ENCODE assay signal across 29 cellular contexts in the genomic region with DNA sequence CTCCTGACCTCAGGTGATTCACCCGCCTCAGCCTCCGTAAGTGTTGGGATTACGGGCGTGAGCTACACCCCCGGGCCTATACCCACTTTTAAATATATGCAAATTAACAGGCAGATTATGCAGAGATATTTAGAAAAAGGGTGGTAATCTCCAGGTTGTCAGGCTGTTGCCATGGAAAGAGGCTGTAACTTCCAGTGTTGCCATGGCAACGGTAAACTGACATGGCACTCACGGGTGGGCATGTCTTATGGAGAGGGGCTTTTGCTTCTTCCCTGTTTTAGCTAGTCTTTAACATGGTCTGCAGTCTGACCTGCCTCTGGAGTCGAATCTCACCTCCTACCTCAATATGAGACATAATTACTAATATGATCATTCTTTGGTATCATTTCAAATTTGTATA.
"Had no signal": no experiment of that assay in that cellular context is flagged by ENCODE, and none has a peak within 500 bp of the region (broad histone marks: within the 10 kb centered on the region; RNA-seq: fewer than 3 reads in every experiment).

No MANE protein-coding gene starts in this region.

- H3K36me3 ChIP-seq: colonic mucosa, gastroesophageal sphincter, left lung, lower lobe of right lung, right atrium auricular region, suprapubic skin, tibial artery, upper lobe of right lung had no signal

- H3K36me3 Mint-ChIP-seq: activated naive CD8-positive, alpha-beta T cell had no signal

- H3K4me1 ChIP-seq: body of pancreas, colonic mucosa, gastroesophageal sphincter, left lung, lower lobe of right lung, parathyroid adenoma, psoas muscle, right atrium auricular region, suprapubic skin, tibial artery, upper lobe of right lung had no signal

- H3K27me3 ChIP-seq: body of pancreas, colonic mucosa, left lung, right atrium auricular region, suprapubic skin, upper lobe of right lung had no signal

- H3K9me3 Mint-ChIP-seq: nephron progenitor cell; T-helper 1 cell treated with Interleukin-12 subunit alpha and Interleukin-12 subunit beta and Interleukin-4 antibody, amounts not matched to agents 30 μg/mL and 1 μg/mL, for 36 hours had no signal

- H3K27ac ChIP-seq: body of pancreas, colonic mucosa, gastroesophageal sphincter, left lung, lower lobe of right lung, parathyroid adenoma, psoas muscle, right atrium auricular region, suprapubic skin, tibial artery, upper lobe of right lung, VCaP had no signal

- H3K4me3 Mint-ChIP-seq: activated naive CD8-positive, alpha-beta T cell; nephron progenitor cell; T-helper 1 cell treated with Interleukin-12 subunit alpha and Interleukin-12 subunit beta and Interleukin-4 antibody, amounts not matched to agents 30 μg/mL and 1 μg/mL, for 36 hours had no signal

- ATAC-seq: body of pancreas, gastroesophageal sphincter, left lung, lower lobe of right lung, psoas muscle, upper lobe of right lung had no signal

- H3K27ac Mint-ChIP-seq: activated naive CD8-positive, alpha-beta T cell; nephron progenitor cell; T-helper 1 cell treated with Interleukin-12 subunit alpha and Interleukin-12 subunit beta and Interleukin-4 antibody, amounts not matched to agents 30 μg/mL and 1 μg/mL, for 36 hours had no signal

- H3K4me3 ChIP-seq: body of pancreas, colonic mucosa, gastroesophageal sphincter, left lung, lower lobe of right lung, psoas muscle, right atrium auricular region, suprapubic skin, tibial artery, upper lobe of right lung had no signal

- DNase-seq: activated CD4-positive, alpha-beta T cell treated with anti-CD3 and anti-CD28 coated beads for 48 hours; activated CD4-positive, alpha-beta T cell treated with anti-CD3 and anti-CD28 coated beads, Interleukin-2, amount 50 U/mL, for 48 hours; activated CD8-positive, alpha-beta memory T cell treated with anti-CD3 and anti-CD28 coated beads for 24 hours; activated effector memory CD4-positive, alpha-beta T cell treated with Interleukin-2 at 50 U/mL for 16 hours; activated naive CD4-positive, alpha-beta T cell treated with Interleukin-2 at 50 U/mL for 16 hours; anterior cingulate cortex; body of pancreas; cerebellar nuclear complex; colonic mucosa; effector memory CD4-positive, alpha-beta T cell; hypothalamus; kidney glomerular epithelial cell; left lung; lower lobe of right lung; nephron progenitor cell; psoas muscle; stimulated activated CD4-positive, alpha-beta T cell treated with anti-CD3 and anti-CD28 coated beads, Interleukin-15, amount 100 ng/mL, for 24 hours; stimulated activated CD4-positive, alpha-beta T cell treated with anti-CD3 and anti-CD28 coated beads, Interleukin-2, amount 100 ng/mL, for 24 hours; stimulated activated naive CD4-positive, alpha-beta T cell; T-helper 9 cell; tibial artery; upper lobe of right lung had no signal

- H3K9me3 ChIP-seq: body of pancreas, colonic mucosa, gastroesophageal sphincter, left lung, lower lobe of right lung, psoas muscle, right atrium auricular region, suprapubic skin, tibial artery, upper lobe of right lung had no signal
